Comparison of ENCODE assay signal across 29 cellular contexts in the genomic region with DNA sequence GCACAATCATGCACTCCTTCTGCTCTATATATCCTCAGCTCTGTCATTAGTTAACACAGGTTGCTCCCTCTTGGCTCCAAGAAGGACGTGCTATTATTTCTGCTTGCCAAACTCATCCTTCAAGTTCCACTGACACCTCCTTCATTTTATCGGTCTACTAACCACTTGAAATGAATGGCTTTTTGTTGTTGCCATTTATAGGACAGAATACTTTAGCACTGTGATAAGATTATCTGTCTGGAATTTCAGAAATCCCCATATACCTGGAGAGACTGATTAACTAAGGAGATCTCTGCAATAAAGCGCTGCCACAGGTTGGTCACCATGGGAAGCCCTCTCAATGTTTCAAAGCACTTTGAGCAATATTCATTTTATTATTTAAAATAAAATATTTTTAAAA.
DNase-seq lines count a peak whose midpoint lies in the region; ATAC-seq, FAIRE-seq and TF ChIP-seq lines count a peak whose summit lies in the region.
"Had no signal": no experiment of that assay in that cellular context is flagged by ENCODE, and none has a peak within 500 bp of the region (broad histone marks: within the 10 kb centered on the region; RNA-seq: fewer than 3 reads in every experiment).

No MANE protein-coding gene starts in this region.

- no peak overlapping the region for H4K8ac ChIP-seq in IMR-90 (ENCODE audit: low read depth in 2 of 2, low read length in 2 of 2)

- H3K4me3 ChIP-seq in cardiac muscle cell (no peak overlapping the region), IMR-90 (ENCODE audit: insufficient read depth, low read depth, low read length) (no peak overlapping the region), kidney (ENCODE audit: low read length in 2 of 2) (no peak overlapping the region), OCI-LY7 (ENCODE audit: low read depth, low read length, poor library complexity, severe bottlenecking) (no peak overlapping the region)
- H3K4me3 ChIP-seq: A549; BLaER1 treated with 17β-estradiol and CSF1 and Interleukin-3, amounts not matched to agents 10 nM and 100 nM; HAP-1; K562; SK-N-MC had no signal

- H4K91ac ChIP-seq in IMR-90 (ENCODE audit: insufficient read depth, low read depth, low read length) = no peak overlapping the region

- no peaks in the 10 kb centered on the region for H3K36me3 Mint-ChIP-seq in stimulated activated effector memory CD8-positive, alpha-beta T cell treated with anti-CD3 and anti-CD28 coated beads, Interleukin-12 subunit alpha, Interleukin-12 subunit beta, amount 100 ng/mL, for 72 hours
- H3K36me3 Mint-ChIP-seq: CD4-positive, alpha-beta memory T cell had no signal

- H4K20me1 ChIP-seq in IMR-90 (ENCODE audit: insufficient read depth, low read length) (no peaks in the 10 kb centered on the region), OCI-LY7 (ENCODE audit: insufficient read depth, low read length) (no peaks in the 10 kb centered on the region)
- H4K20me1 ChIP-seq: BLaER1 treated with 17β-estradiol and CSF1 and Interleukin-3, amounts not matched to agents 10 nM and 100 nM had no signal

- no peak overlapping the region for H4K5ac ChIP-seq in IMR-90 (ENCODE audit: low read depth, low read length)

- peak overlapping the region; percentile 3; the same call in 1 of the 2 replicates for H2AK5ac ChIP-seq in IMR-90 (ENCODE audit: low read depth, low read length)

- H3K27ac Mint-ChIP-seq in stimulated activated effector memory CD8-positive, alpha-beta T cell treated with anti-CD3 and anti-CD28 coated beads, Interleukin-12 subunit alpha, Interleukin-12 subunit beta, amount 100 ng/mL, for 72 hours = no peak overlapping the region
- H3K27ac Mint-ChIP-seq: HFFc6 had no signal

- no peak overlapping the region for H2AFZ ChIP-seq in IMR-90 (replicated peaks; ENCODE audit: low read length, poor library complexity)
- no peak overlapping the region for H2AFZ ChIP-seq in OCI-LY7 (ENCODE audit: low read length)

- H3K9me3 ChIP-seq in cardiac muscle cell (ENCODE audit: low read depth) = no peaks in the 10 kb centered on the region
- no peaks in the 10 kb centered on the region for H3K9me3 ChIP-seq in IMR-90 (ENCODE audit: control insufficient read depth, insufficient read depth, low read length)
- H3K9me3 ChIP-seq in kidney (ENCODE audit: control insufficient read depth in 1 of 2, low read length in 2 of 2) = no peaks in the 10 kb centered on the region
- H3K9me3 ChIP-seq in OCI-LY7 (ENCODE audit: low read length) = no peaks in the 10 kb centered on the region
- H3K9me3 ChIP-seq: A549; BLaER1 treated with 17β-estradiol and CSF1 and Interleukin-3, amounts not matched to agents 10 nM and 100 nM; HAP-1 had no signal

- BruUV-seq in IMR-90 (replicated peaks; lab: Mats Ljungman, UMichigan) (no TSS peak), OCI-LY7 (replicated peaks; lab: Mats Ljungman, UMichigan) (no TSS peak)

- POLR2A ChIA-PET in IMR-90 (lab: Charles Lee; ENCODE audit: unreplicated experiment) = no interaction called here
- POLR2A ChIA-PET in OCI-LY7 (lab: Charles Lee) = interaction anchor here (1.0 kb wide), 1 partner anchor 9 kb away, joined by 3 read pairs; no protein-coding TSS in a partner anchor

- H3K27me3 ChIP-seq in cardiac muscle cell (no peaks in the 10 kb centered on the region), IMR-90 (ENCODE audit: control insufficient read depth, insufficient read depth, low read length) (no peaks in the 10 kb centered on the region)
- H3K27me3 ChIP-seq: BLaER1 treated with 17β-estradiol and CSF1 and Interleukin-3, amounts not matched to agents 10 nM and 100 nM had no signal

- 0 out of 3 replicates have a peak overlapping the region, but pooled peaks have one; percentile 56 for H2BK15ac ChIP-seq in IMR-90 (ENCODE audit: low read depth, low read length)

- peak overlapping the region; percentile 31 for H3K27ac ChIP-seq in cardiac muscle cell
- H3K27ac ChIP-seq in IMR-90 (ENCODE audit: insufficient read depth, low read length) = no peak overlapping the region
- H3K27ac ChIP-seq in kidney (ENCODE audit: low read depth in 2 of 2, low read length in 2 of 2) = no peak overlapping the region
- no peak overlapping the region for H3K27ac ChIP-seq in OCI-LY7 (ENCODE audit: low read depth, low read length, poor library complexity, severe bottlenecking)
- H3K27ac ChIP-seq: A549; BLaER1 treated with 17β-estradiol and CSF1 and Interleukin-3, amounts not matched to agents 10 nM and 100 nM; RWPE1; SK-N-MC had no signal

- no CpG with 5 or more reads among the region's 3 CpGs for WGBS in IMR-90 (ENCODE audit: extremely low coverage in 2 of 2, insufficient read length in 1 of 2), 2 experiments

- H3K79me2 ChIP-seq in OCI-LY7 (ENCODE audit: insufficient read depth, low read depth, low read length) = no peaks in the 10 kb centered on the region

- H3K18ac ChIP-seq in IMR-90 (ENCODE audit: low read depth, low read length) = no peak overlapping the region

- no peak for TF ChIP-seq POLR2A in IMR-90 (IDR thresholded peaks at IDR 0.05; ENCODE audit: low read depth, low read length)

- H3K9ac ChIP-seq in IMR-90 (ENCODE audit: low read depth, low read length) (no peak overlapping the region), kidney (ENCODE audit: low read length in 2 of 2) (no peak overlapping the region)
- H3K9ac ChIP-seq: BLaER1 treated with 17β-estradiol and CSF1 and Interleukin-3, amounts not matched to agents 10 nM and 100 nM had no signal

- no peak overlapping the region for H3K23ac ChIP-seq in IMR-90 (ENCODE audit: low read depth, low read length)

- H3K4me2 ChIP-seq in IMR-90 (ENCODE audit: low read depth, low read length) = no peak overlapping the region
- no peak overlapping the region for H3K4me2 ChIP-seq in OCI-LY7 (ENCODE audit: low read length)
- H3K4me2 ChIP-seq: A549; BLaER1 treated with 17β-estradiol and CSF1 and Interleukin-3, amounts not matched to agents 10 nM and 100 nM had no signal

- dilution Hi-C loops in IMR-90 (cut with HindIII; ENCODE audit: low sequenced_read_pairs, unreplicated experiment) = no loop called here

- H3K4me3 Mint-ChIP-seq in stimulated activated effector memory CD8-positive, alpha-beta T cell treated with anti-CD3 and anti-CD28 coated beads, Interleukin-12 subunit alpha, Interleukin-12 subunit beta, amount 100 ng/mL, for 72 hours = no peak overlapping the region
- H3K4me3 Mint-ChIP-seq: CD4-positive, alpha-beta memory T cell; HFFc6 had no signal

- H3K36me3 ChIP-seq in cardiac muscle cell (no peaks in the 10 kb centered on the region), IMR-90 (ENCODE audit: control insufficient read depth, insufficient read depth, low read length) (no peaks in the 10 kb centered on the region), kidney (ENCODE audit: control insufficient read depth in 1 of 2, insufficient read depth in 2 of 2, low read length in 2 of 2) (no peaks in the 10 kb centered on the region), OCI-LY7 (ENCODE audit: insufficient read depth, low read length) (no peaks in the 10 kb centered on the region)
- H3K36me3 ChIP-seq: BLaER1 treated with 17β-estradiol and CSF1 and Interleukin-3, amounts not matched to agents 10 nM and 100 nM; HAP-1 had no signal

- CTCF ChIA-PET in IMR-90 (lab: Yijun Ruan, JAX) (no interaction called here), OCI-LY7 (lab: Charles Lee; ENCODE audit: unreplicated experiment) (no interaction called here)

- H3K9me2 ChIP-seq in OCI-LY7 (ENCODE audit: insufficient read depth, low read length) = no peaks in the 10 kb centered on the region

- H3K9me1 ChIP-seq in IMR-90 (ENCODE audit: insufficient read depth, low read length) = peaks cover 6% of the 10 kb centered on the region; the same call in 1 of the 2 replicates

- intact Hi-C loops in left cardiac atrium (cut with DNase I) = no loop called here
- intact Hi-C loops in IMR-90 (cut with micrococcal nuclease) = loop anchor here (10.0 kb wide), 1 partner anchor 467 kb away; no protein-coding TSS in a partner anchor
- intact Hi-C loops in kidney (cut with DNase I) = no loop called here
- intact Hi-C loops in OCI-LY7 (cut with micrococcal nuclease; ENCODE audit: unreplicated experiment) = no loop called here

- H3K56ac ChIP-seq in IMR-90 (ENCODE audit: extremely low read depth, insufficient read depth, low read length) = no peak overlapping the region

- H3K14ac ChIP-seq in IMR-90 (replicated peaks; ENCODE audit: low read depth, low read length) = no peak overlapping the region

- no peaks in the 10 kb centered on the region for H3K79me1 ChIP-seq in IMR-90 (ENCODE audit: low read depth in 1 of 2, low read length in 2 of 2)

- ATAC-seq in left cardiac atrium (no peak), IMR-90 (ENCODE audit: low read depth) (no peak)
- no peak for ATAC-seq in stimulated activated effector memory CD8-positive, alpha-beta T cell treated with anti-CD3 and anti-CD28 coated beads, Interleukin-12 subunit alpha, Interleukin-12 subunit beta, amount 100 ng/mL, for 72 hours
- ATAC-seq: A549, HepG2, K562, Panc1 had no signal

- H2AK9ac ChIP-seq in IMR-90 (replicated peaks; ENCODE audit: low read depth, low read length, poor library complexity) = no peak overlapping the region

- TF ChIP-seq CTCF in cardiac muscle cell (IDR thresholded peaks at IDR 0.05; ENCODE audit: low read depth, low read length) (no peak), IMR-90 (conservative IDR thresholded peaks at IDR 0.05; ENCODE audit: low read depth, low read length) (no peak), kidney (IDR thresholded peaks at IDR 0.05; ENCODE audit: borderline replicate concordance, extremely low read depth, insufficient read depth) (no peak), OCI-LY7 (conservative IDR thresholded peaks at IDR 0.05; ENCODE audit: low read length) (no peak)

- FAIRE-seq in kidney (lab: Jason Lieb, UNC) = peak; percentile 32
- FAIRE-seq: A549, GM12892, HepG2, K562 had no signal

- no peak for TF ChIP-seq RAD21 in IMR-90 (IDR thresholded peaks at IDR 0.05; ENCODE audit: low read length)

- H3K4me1 ChIP-seq in cardiac muscle cell (ENCODE audit: low read depth) (peaks cover 20% of the 10 kb centered on the region), IMR-90 (ENCODE audit: control insufficient read depth, insufficient read depth, low read length) (peaks cover 3% of the 10 kb centered on the region; the same call in 1 of the 2 replicates), kidney (ENCODE audit: control insufficient read depth in 1 of 2, insufficient read depth in 1 of 2, low read depth in 1 of 2, low read length in 2 of 2) (peaks cover 0 to 7% of the 10 kb centered on the region in 2 donors), OCI-LY7 (ENCODE audit: insufficient read depth, low read length, poor library complexity, severe bottlenecking) (no peaks in the 10 kb centered on the region)
- H3K4me1 ChIP-seq: A549, HAP-1 had no signal

- peaks cover 7% of the 10 kb centered on the region for H3K4me1 Mint-ChIP-seq in stimulated activated effector memory CD8-positive, alpha-beta T cell treated with anti-CD3 and anti-CD28 coated beads, Interleukin-12 subunit alpha, Interleukin-12 subunit beta, amount 100 ng/mL, for 72 hours

- H3K9me3 Mint-ChIP-seq in stimulated activated effector memory CD8-positive, alpha-beta T cell treated with anti-CD3 and anti-CD28 coated beads, Interleukin-12 subunit alpha, Interleukin-12 subunit beta, amount 100 ng/mL, for 72 hours = no peaks in the 10 kb centered on the region
- H3K9me3 Mint-ChIP-seq: CD4-positive, alpha-beta memory T cell; HFFc6 had no signal

- peak overlapping the region; percentile 4; the same call in 1 of the 2 replicates for H3K4ac ChIP-seq in IMR-90 (ENCODE audit: low read depth, low read length)

- no peak for DNase-seq in cardiac muscle cell (ENCODE audit: low read depth in 1 of 2, low spot score in 1 of 2)
- DNase-seq in left cardiac atrium = no peak
- DNase-seq in IMR-90 = no peak
- no peak for DNase-seq in kidney
- peak; percentile 46 for DNase-seq in renal cortical epithelial cell (ENCODE audit: low read depth)
- DNase-seq in OCI-LY7 (ENCODE audit: low spot score) = no peak
- DNase-seq in NCI-H2081 (lab: John Stamatoyannopoulos, UW) = no peak
- no peak for DNase-seq in stimulated activated effector memory CD8-positive, alpha-beta T cell treated with anti-CD3 and anti-CD28 coated beads, Interleukin-12 subunit alpha, Interleukin-12 subunit beta, amount 100 ng/mL, for 72 hours (ENCODE audit: low spot score in 2 of 2)
- DNase-seq: AML-193; CD4-positive, alpha-beta memory T cell; COR-L47; DND-41; GOT3; HFFc6; Kasumi-1; NCI-H1092 treated with DMSO at 0.1 percent for 48 hours; NCI-H1436; NCI-H446; NCI-H526 treated with DMSO at 0.1 percent for 48 hours; SIG-M5 had no signal

- H2BK5ac ChIP-seq in IMR-90 (ENCODE audit: low read depth, low read length, poor library complexity, severe bottlenecking) = no peak overlapping the region

- H2BK20ac ChIP-seq in IMR-90 (ENCODE audit: low read depth, low read length) = peak overlapping the region; percentile 34; the same call in 1 of the 2 replicates

- no peak overlapping the region for H2BK120ac ChIP-seq in IMR-90 (ENCODE audit: low read depth, low read length)

- in situ Hi-C loops in IMR-90 (cut with MboI; ENCODE audit: low sequenced_read_pairs) = loop anchor here (10.0 kb wide), 1 partner anchor 703 kb away; no protein-coding TSS in a partner anchor
